ENCODE assay signal across 12 cellular contexts in genomic region chr3:11499144-11499543, GRCh38.
DNase-seq lines count a peak whose midpoint lies in the region; ATAC-seq, FAIRE-seq and TF ChIP-seq lines count a peak whose summit lies in the region.
"Had no signal": no experiment of that assay in that cellular context is flagged by ENCODE, and none has a peak within 500 bp of the region (broad histone marks: within the 10 kb centered on the region; RNA-seq: fewer than 3 reads in every experiment).

No MANE protein-coding gene starts in this region.

- H2AFZ ChIP-seq in mesenchymal stem cell (ENCODE audit: low read depth, low read length), result no peak overlapping the region

- peaks cover 4% of the 10 kb centered on the region for H3K79me1 ChIP-seq in mesenchymal stem cell (replicated peaks; ENCODE audit: low read length, poor library complexity, severe bottlenecking)

- no peak for TF ChIP-seq POLR2A in lower leg skin (IDR thresholded peaks at IDR 0.05)

- no peak overlapping the region for H2AK5ac ChIP-seq in mesenchymal stem cell (ENCODE audit: low read length, severe bottlenecking)

- no peak for FAIRE-seq in bronchial epithelial cell (lab: Jason Lieb, UNC)
- no peak for FAIRE-seq in frontal cortex (lab: Jason Lieb, UNC)

- no peak overlapping the region for H2BK5ac ChIP-seq in mesenchymal stem cell (ENCODE audit: low read depth, low read length, poor library complexity, severe bottlenecking)

- no peak overlapping the region for H3K18ac ChIP-seq in mesenchymal stem cell (ENCODE audit: low read depth in 1 of 2, low read length in 2 of 2)

- peak overlapping the region; percentile 56 for H3K9ac ChIP-seq in mesenchymal stem cell (ENCODE audit: low read length)

- no peak overlapping the region for H3K4me2 ChIP-seq in mesenchymal stem cell (ENCODE audit: low read length, poor library complexity, severe bottlenecking)

- no peak overlapping the region for H3K4me3 ChIP-seq in bronchial epithelial cell (ENCODE audit: low read depth, low read length)
- no peak overlapping the region for H3K4me3 ChIP-seq in mesenchymal stem cell (ENCODE audit: insufficient read depth in 1 of 2, low read depth in 1 of 2, low read length in 2 of 2)
- H3K4me3 ChIP-seq in lower leg skin (ENCODE audit: low read depth, poor library complexity, severe bottlenecking), result no peak overlapping the region
- H3K4me3 ChIP-seq: transverse colon had no signal

- H4K91ac ChIP-seq in mesenchymal stem cell (ENCODE audit: low read length), result no peak overlapping the region

- H2BK15ac ChIP-seq in mesenchymal stem cell (ENCODE audit: low read depth, poor library complexity, severe bottlenecking), result no peak overlapping the region

- no peak overlapping the region for H3K14ac ChIP-seq in mesenchymal stem cell (ENCODE audit: low read length in 2 of 2)

- peak overlapping the region; percentile 96 for H3K27ac ChIP-seq in mesenchymal stem cell (ENCODE audit: low read length, poor library complexity, severe bottlenecking)

- H3K4me1 ChIP-seq in mesenchymal stem cell (ENCODE audit: control insufficient read depth, insufficient read depth, low read depth, low read length), result peaks cover 16% of the 10 kb centered on the region

- intact Hi-C loops in lower leg skin (cut with DNase I; ENCODE audit: low total_unique reads), result no loop called here

- H3K27me3 ChIP-seq in bronchial epithelial cell (ENCODE audit: control insufficient read depth, insufficient read depth, low read length) (no peaks in the 10 kb centered on the region), mesenchymal stem cell (ENCODE audit: control insufficient read depth in 1 of 2, insufficient read depth in 1 of 2, low read length in 2 of 2) (no peaks in the 10 kb centered on the region)
- H3K27me3 ChIP-seq: transverse colon had no signal

- no peak overlapping the region for H4K8ac ChIP-seq in mesenchymal stem cell (ENCODE audit: low read length)

- H3K9me3 ChIP-seq in mesenchymal stem cell (ENCODE audit: control insufficient read depth, low read length), result no peaks in the 10 kb centered on the region
- H3K9me3 ChIP-seq: transverse colon had no signal

- H3K23ac ChIP-seq in mesenchymal stem cell (ENCODE audit: low read length in 2 of 2), result no peak overlapping the region

- DNase-seq in 8988T (peak; percentile 55), HT-29 (ENCODE audit: low spot score) (peak; percentile 2), bronchial epithelial cell (ENCODE audit: low read depth) (peak; percentile 95), mesenchymal stem cell (peak; percentile 75), frontal cortex (ENCODE audit: low spot score in 2 of 2) (no peak), lower leg skin (ENCODE audit: low spot score in 2 of 2) (no peak), superior temporal gyrus (ENCODE audit: extremely low spot score) (no peak)
- DNase-seq: activated CD4-positive, alpha-beta T cell treated with anti-CD3 and anti-CD28 coated beads for 1 hour; NCI-H1436 treated with DMSO at 0.1 percent for 48 hours; stimulated activated CD4-positive, alpha-beta T cell treated with anti-CD3 and anti-CD28 coated beads, Interleukin-2, amount 100 ng/mL, for 24 hours had no signal

- H3K36me3 ChIP-seq in bronchial epithelial cell (ENCODE audit: control insufficient read depth, insufficient read depth, low read length) (no peaks in the 10 kb centered on the region), mesenchymal stem cell (ENCODE audit: control insufficient read depth in 1 of 2, insufficient read depth in 2 of 2, low read depth in 1 of 2, low read length in 2 of 2) (no peaks in the 10 kb centered on the region)
- H3K36me3 ChIP-seq: transverse colon had no signal

- no peak overlapping the region for H3K4ac ChIP-seq in mesenchymal stem cell (ENCODE audit: low read depth in 1 of 2, low read length in 2 of 2)

- no peak overlapping the region for H2BK120ac ChIP-seq in mesenchymal stem cell (ENCODE audit: low read depth, low read length)

- no peak for ATAC-seq in GM21737 (IDR thresholded peaks at IDR 0.05; ENCODE audit: unreplicated experiment)

- TF ChIP-seq CTCF in bronchial epithelial cell (IDR thresholded peaks at IDR 0.05; ENCODE audit: insufficient read depth, low read length, severe bottlenecking), result no peak
- TF ChIP-seq CTCF in lower leg skin (IDR thresholded peaks at IDR 0.05), result no peak

- WGBS in mesenchymal stem cell, result 57% methylated on average over 4 of the region's 6 CpGs
- WGBS in lower leg skin, 2 donors, result 83 to 84% methylated on average over 6 of the region's 6 CpGs

- no peak overlapping the region for H2BK12ac ChIP-seq in mesenchymal stem cell (ENCODE audit: low read length in 2 of 2)

Comparison
In these comparisons a context has a peak if more than half of its experiments do, and no peak if none do; other contexts are left out.
1. DNase-seq: peak in 8988T (single experiment), HT-29 (single experiment), bronchial epithelial cell (single experiment) and mesenchymal stem cell (single experiment); none in frontal cortex (0 of 2), lower leg skin (0 of 2) and superior temporal gyrus (single experiment).